20 cellular contexts compared by ENCODE assay signal in the genomic region with DNA sequence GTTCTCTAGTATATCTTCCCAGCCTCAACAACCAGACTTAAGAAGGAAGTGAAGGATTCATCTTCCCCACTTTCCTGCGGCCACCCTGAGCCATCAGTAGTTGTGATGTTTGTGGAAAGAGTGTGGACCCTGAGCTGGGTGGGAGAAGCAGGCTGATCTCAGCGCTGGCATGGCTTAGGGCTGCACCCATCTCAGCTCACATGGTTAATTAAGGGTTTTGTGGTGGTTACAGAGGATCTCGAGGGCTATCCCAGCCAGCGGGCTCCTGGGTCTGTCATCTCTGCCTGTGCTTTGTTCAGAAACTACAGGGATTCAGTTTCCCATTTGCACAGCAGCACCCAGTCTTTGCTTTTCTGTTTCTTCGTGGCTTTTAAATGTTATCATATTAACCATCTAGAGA.
DNase-seq lines count a peak whose midpoint lies in the region; ATAC-seq and TF ChIP-seq lines count a peak whose summit lies in the region.
"Had no signal": no experiment of that assay in that cellular context is flagged by ENCODE, and none has a peak within 500 bp of the region (broad histone marks: within the 10 kb centered on the region; RNA-seq: fewer than 3 reads in every experiment).

No MANE protein-coding gene starts in this region.

- no peaks in the 10 kb centered on the region for H3K9me3 ChIP-seq in CD8-positive, alpha-beta T cell (ENCODE audit: low read length)
- no peaks in the 10 kb centered on the region for H3K9me3 ChIP-seq in DND-41 (ENCODE audit: insufficient read depth, low read length, severe bottlenecking)

- no peak overlapping the region for H3K4me3 Mint-ChIP-seq in CD8-positive, alpha-beta T cell
- no peak overlapping the region for H3K4me3 Mint-ChIP-seq in nephron
- H3K4me3 Mint-ChIP-seq: T-helper 2 cell treated with Interferon-gamma antibody and Interleukin-4, amounts not matched to agents 5 μg/mL and 100 μg/mL, for 36 hours had no signal

- H4K20me1 ChIP-seq in DND-41 (ENCODE audit: insufficient read depth, low read length): no peaks in the 10 kb centered on the region

- no peaks in the 10 kb centered on the region for H3K27me3 Mint-ChIP-seq in CD8-positive, alpha-beta T cell (ENCODE audit: low read depth)
- no peaks in the 10 kb centered on the region for H3K27me3 Mint-ChIP-seq in nephron (ENCODE audit: low read depth)

- H3K79me2 ChIP-seq in DND-41 (ENCODE audit: insufficient read depth, low read length): no peaks in the 10 kb centered on the region

- peaks cover 68% of the 10 kb centered on the region for H3K36me3 Mint-ChIP-seq in CD8-positive, alpha-beta T cell
- H3K36me3 Mint-ChIP-seq in nephron (ENCODE audit: low read depth): peaks cover 32% of the 10 kb centered on the region

- intact Hi-C loops in CD8-positive, alpha-beta T cell (cut with DNase I, micrococcal nuclease): no loop called here

- peaks cover 10% of the 10 kb centered on the region for H3K4me1 Mint-ChIP-seq in CD8-positive, alpha-beta T cell (ENCODE audit: low read depth)
- peaks cover 34% of the 10 kb centered on the region for H3K4me1 Mint-ChIP-seq in nephron

- no peak overlapping the region for H3K9ac ChIP-seq in DND-41 (ENCODE audit: low read depth, low read length)

- no peaks in the 10 kb centered on the region for H3K9me3 Mint-ChIP-seq in CD8-positive, alpha-beta T cell
- H3K9me3 Mint-ChIP-seq in nephron: no peaks in the 10 kb centered on the region
- H3K9me3 Mint-ChIP-seq: T-helper 2 cell treated with Interferon-gamma antibody and Interleukin-4, amounts not matched to agents 5 μg/mL and 100 μg/mL, for 36 hours had no signal

- peaks cover 9% of the 10 kb centered on the region for H3K4me1 ChIP-seq in CD8-positive, alpha-beta T cell (ENCODE audit: insufficient read depth, low read length)
- no peaks in the 10 kb centered on the region for H3K4me1 ChIP-seq in DND-41 (ENCODE audit: insufficient read depth, low read length)

- H2AFZ ChIP-seq in DND-41 (ENCODE audit: low read depth, low read length): no peak overlapping the region

- no peaks in the 10 kb centered on the region for H3K27me3 ChIP-seq in CD8-positive, alpha-beta T cell (ENCODE audit: insufficient read depth, low read length)
- H3K27me3 ChIP-seq in DND-41 (ENCODE audit: insufficient read depth, low read length, poor library complexity): no peaks in the 10 kb centered on the region

- CTCF ChIA-PET in CD8-positive, alpha-beta T cell (lab: Charles Lee): no interaction called here

- no peak for TF ChIP-seq CTCF in CD8-positive, alpha-beta T cell (IDR thresholded peaks at IDR 0.05)
- TF ChIP-seq CTCF in DND-41 (IDR thresholded peaks at IDR 0.05; ENCODE audit: borderline replicate concordance, extremely low read depth, low read length, poor library complexity, severe bottlenecking) (no peak), nephron (IDR thresholded peaks at IDR 0.05; ENCODE audit: unreplicated experiment in 3 of 3) (no peak)

- no peaks in the 10 kb centered on the region for H3K36me3 ChIP-seq in CD8-positive, alpha-beta T cell (ENCODE audit: insufficient read depth, low read length)
- H3K36me3 ChIP-seq in DND-41 (ENCODE audit: insufficient read depth, low read length): peaks cover 55% of the 10 kb centered on the region

- POLR2A ChIA-PET in CD8-positive, alpha-beta T cell (lab: Charles Lee): no interaction called here

- no peak overlapping the region for H3K27ac ChIP-seq in CD8-positive, alpha-beta T cell (ENCODE audit: low read depth, low read length)
- H3K27ac ChIP-seq in DND-41 (ENCODE audit: low read length): no peak overlapping the region
- H3K27ac ChIP-seq: C4-2B, SK-N-MC had no signal

- H3K4me2 ChIP-seq in DND-41 (ENCODE audit: insufficient read depth, low read length): no peak overlapping the region

- no peak overlapping the region for H3K4me3 ChIP-seq in CD8-positive, alpha-beta T cell (ENCODE audit: low read depth, low read length)
- no peak overlapping the region for H3K4me3 ChIP-seq in DND-41 (ENCODE audit: low read depth in 1 of 2, low read length in 2 of 2)
- H3K4me3 ChIP-seq: SK-N-MC had no signal

- H3K27ac Mint-ChIP-seq in CD8-positive, alpha-beta T cell: peak overlapping the region; percentile 13
- H3K27ac Mint-ChIP-seq in nephron: peak overlapping the region; percentile 82 to 95 (median 92)
- H3K27ac Mint-ChIP-seq: T-helper 2 cell treated with Interferon-gamma antibody and Interleukin-4, amounts not matched to agents 5 μg/mL and 100 μg/mL, for 36 hours had no signal

- no peak for DNase-seq in CD8-positive, alpha-beta T cell
- DNase-seq in DND-41 (no peak), NCI-H69 (lab: John Stamatoyannopoulos, UW) (peak; percentile 63), NOMO-1 (lab: John Stamatoyannopoulos, UW; ENCODE audit: unreplicated experiment in 2 of 2) (no peak), SHP77 (lab: John Stamatoyannopoulos, UW) (no peak), GOT3 (lab: John Stamatoyannopoulos, UW) (no peak), AG08396 (ENCODE audit: low spot score) (no peak)
- DNase-seq: ACHN; AML-193; DMS 273 treated with DMSO at 0.1 percent for 48 hours; KG1; NCI-H1436; NCI-H345; NCI-H524 treated with DMSO at 0.1 percent for 48 hours; NK-92 treated with Interleukin-12 subunit alpha and Interleukin-12 subunit beta, amount 100 ng/mL, for 24 hours; Right ventricle myocardium superior had no signal

- ATAC-seq in CD8-positive, alpha-beta T cell: no peak
- ATAC-seq in DND-41 (ENCODE audit: insufficient read depth, low read depth): peak; percentile 31; the same call in 1 of the 3 replicates
